In the genomic region with DNA sequence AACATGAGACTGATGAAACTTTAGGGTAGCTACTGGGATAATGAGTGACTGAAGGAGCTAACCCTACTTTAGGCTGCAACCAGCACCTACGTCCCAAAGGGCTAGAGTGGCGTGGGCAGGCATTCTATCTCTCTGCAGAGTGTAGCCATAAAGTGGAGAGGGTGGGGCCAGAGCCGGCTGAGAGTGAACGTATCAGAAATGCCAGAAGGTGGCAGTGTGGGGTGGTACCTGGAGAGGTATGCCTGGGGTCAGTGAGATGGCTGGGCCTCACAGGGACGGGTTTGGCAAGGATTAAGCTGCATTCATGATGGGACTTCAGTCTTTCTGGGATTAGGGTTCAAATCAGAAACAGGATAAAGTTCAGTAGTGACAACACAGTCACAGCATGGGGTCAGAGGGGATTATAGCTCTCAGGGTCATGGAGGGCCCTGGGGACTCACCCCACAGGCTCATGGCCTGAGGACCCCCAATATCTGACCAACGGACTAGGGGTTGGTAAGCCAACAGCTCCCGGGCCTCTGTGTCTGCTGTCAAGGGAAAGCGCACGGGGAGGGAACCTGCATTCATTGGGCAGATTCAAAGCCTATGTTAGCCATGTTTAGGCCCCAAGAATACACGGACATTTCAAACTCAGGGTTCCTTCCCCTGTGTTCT, we compare ENCODE assay signal across 8 cellular contexts.
DNase-seq lines count a peak whose midpoint lies in the region; ATAC-seq and TF ChIP-seq lines count a peak whose summit lies in the region.

No MANE protein-coding gene starts in this region.

- H3K4me3 ChIP-seq in LNCaP clone FGC (ENCODE audit: low read depth, low read length): no peak overlapping the region
- no peak overlapping the region for H3K4me3 ChIP-seq in coronary artery

- H3K27ac ChIP-seq in coronary artery: no peak overlapping the region

- TF ChIP-seq CTCF in LNCaP clone FGC (IDR thresholded peaks at IDR 0.05; ENCODE audit: control insufficient read depth, extremely low read depth, insufficient read depth) (peak; percentile 85), coronary artery (IDR thresholded peaks at IDR 0.05) (no peak)

- ATAC-seq in GM21723 (IDR thresholded peaks at IDR 0.05; ENCODE audit: unreplicated experiment) (peak; percentile 60), left cardiac atrium (peak; percentile 67 to 85)

- DNase-seq in EH (ENCODE audit: low read depth) (peak; percentile 58), LNCaP clone FGC (ENCODE audit: low read depth) (no peak), SK-N-DZ (ENCODE audit: low spot score) (peak; percentile 24), left cardiac atrium (peak; percentile 49), coronary artery (ENCODE audit: low spot score) (no peak)
- peak in 3 of 4 experiments; percentile 16 to 43 (median 18) for DNase-seq in activated naive CD4-positive, alpha-beta T cell (lab: John Stamatoyannopoulos, UW)
- peak; percentile 54 to 82 (median 67) for DNase-seq in stimulated activated CD4-positive, alpha-beta T cell treated with anti-CD3 and anti-CD28 coated beads, Interleukin-12 subunit alpha, Interleukin-12 subunit beta, amount 100 ng/mL, for 48 hours (ENCODE audit: low read depth in 2 of 3, low spot score in 1 of 3)

- intact Hi-C loops in left cardiac atrium (cut with DNase I): loop anchor here in 1 of 2 donors (2.0 kb wide), 1 partner anchor 409 kb away; no protein-coding TSS in a partner anchor

Comparison
In these comparisons a context has a peak if more than half of its experiments do, and no peak if none do; other contexts are left out.
1. DNase-seq: peak in EH (single experiment), SK-N-DZ (single experiment), activated naive CD4-positive, alpha-beta T cell (3 of 4), left cardiac atrium (single experiment) and stimulated activated CD4-positive, alpha-beta T cell treated with anti-CD3 and anti-CD28 coated beads, Interleukin-12 subunit alpha, Interleukin-12 subunit beta, amount 100 ng/mL, for 48 hours (3 of 3); none in LNCaP clone FGC (single experiment) and coronary artery (single experiment).